17 cellular contexts compared by ENCODE assay signal in the genomic region with DNA sequence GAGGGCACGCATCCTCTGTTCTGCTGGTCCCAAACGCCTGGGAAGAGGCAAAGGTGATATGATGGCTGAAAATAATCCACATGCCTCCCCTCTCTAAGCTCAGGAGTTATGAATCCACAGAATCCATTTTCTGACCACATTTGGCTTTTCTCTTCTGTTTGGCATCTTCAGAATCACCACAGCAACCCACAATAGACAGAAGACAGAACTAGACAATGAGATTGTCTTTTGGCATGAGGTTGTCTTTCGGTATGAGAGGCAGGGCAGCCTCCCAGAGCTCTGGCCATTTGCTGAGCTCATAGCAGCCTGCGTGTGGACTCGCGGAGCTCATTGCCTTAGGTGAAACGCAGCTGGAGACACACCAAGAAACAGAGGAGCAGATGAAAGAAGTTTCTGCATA.
"Had no signal": no experiment of that assay in that cellular context is flagged by ENCODE, and none has a peak within 500 bp of the region (broad histone marks: within the 10 kb centered on the region; RNA-seq: fewer than 3 reads in every experiment).

No MANE protein-coding gene starts in this region.

- H3K4me1 ChIP-seq: gastrocnemius medialis, heart right ventricle, right atrium auricular region, stomach, transverse colon had no signal

- H3K4me3 ChIP-seq: gastrocnemius medialis, heart right ventricle, right atrium auricular region, sigmoid colon, skin epidermis, stomach, thoracic aorta, transverse colon had no signal

- DNase-seq: effector memory CD4-positive, alpha-beta T cell; gastrocnemius medialis; heart right ventricle; hypothalamus; kidney glomerular epithelial cell; natural killer cell; posterior cingulate gyrus; sigmoid colon; stimulated activated CD4-positive, alpha-beta T cell treated with anti-CD3 and anti-CD28 coated beads, Interleukin-2, amount 100 ng/mL, for 24 hours; stimulated activated CD4-positive, alpha-beta T cell treated with anti-CD3 and anti-CD28 coated beads, Interleukin-4, amount 100 ng/mL, for 4 hours; stimulated activated naive B cell treated with anti-CD40 and anti-IgM and Interleukin-4, amounts not matched to agents 10 μg/mL and 1 μg/mL and 100 μg/mL, for 72 hours; stomach; substantia nigra; transverse colon had no signal

- H3K27me3 ChIP-seq: gastrocnemius medialis, right atrium auricular region, sigmoid colon, transverse colon had no signal

- H3K36me3 ChIP-seq: gastrocnemius medialis, heart right ventricle, right atrium auricular region, sigmoid colon, stomach, thoracic aorta, transverse colon had no signal

- H3K27ac ChIP-seq: gastrocnemius medialis, heart right ventricle, right atrium auricular region, skin epidermis, stomach, thoracic aorta, transverse colon had no signal
